Comparison of ENCODE assay signal across 11 cellular contexts in genomic region chr20:63254237-63254535, GRCh38. TPM values are rescaled to one million over a fixed set of nuclear protein-coding genes. Genes with fewer than 3 reads are reported as not detected.
DNase-seq lines count a peak whose midpoint lies in the region; ATAC-seq and TF ChIP-seq lines count a peak whose summit lies in the region.
"Had no signal": no experiment of that assay in that cellular context is flagged by ENCODE, and none has a peak within 500 bp of the region (broad histone marks: within the 10 kb centered on the region; RNA-seq: fewer than 3 reads in every experiment).

TSS of gene NKAIN4 (minus strand) at chr20:63254463. CDS start at chr20:63254450, 13 bp downstream.

- intact Hi-C loops in left ventricle myocardium superior (cut with micrococcal nuclease): no loop called here

- DNase-seq in cardiac muscle cell (ENCODE audit: low read depth in 1 of 2, low spot score in 1 of 2) (no peak), left ventricle myocardium superior (no peak), tibial nerve (ENCODE audit: low spot score in 2 of 2) (no peak), HFFc6 (no peak), EL (no peak)
- no peak for DNase-seq in effector memory CD8-positive, alpha-beta T cell
- no peak for DNase-seq in naive thymus-derived CD8-positive, alpha-beta T cell
- DNase-seq: Kasumi-1, NCI-H345 had no signal

- H3K4me1 Mint-ChIP-seq in effector memory CD8-positive, alpha-beta T cell (ENCODE audit: low read depth in 2 of 2): peaks cover 4 to 12% of the 10 kb centered on the region in 2 donors
- H3K4me1 Mint-ChIP-seq in naive thymus-derived CD8-positive, alpha-beta T cell: peaks cover 2 to 24% (median 11%) of the 10 kb centered on the region in 4 donors
- no peaks in the 10 kb centered on the region for H3K4me1 Mint-ChIP-seq in HFFc6 (ENCODE audit: low read depth)

- no peaks in the 10 kb centered on the region for H3K9me3 ChIP-seq in cardiac muscle cell (ENCODE audit: low read depth)
- H3K9me3 ChIP-seq in tibial nerve: no peaks in the 10 kb centered on the region

- TF ChIP-seq CTCF in cardiac muscle cell (IDR thresholded peaks at IDR 0.05; ENCODE audit: low read depth, low read length) (no peak), tibial nerve (IDR thresholded peaks at IDR 0.05) (no peak), HFFc6 (IDR thresholded peaks at IDR 0.05) (no peak)

- POLR2A ChIA-PET in naive thymus-derived CD8-positive, alpha-beta T cell (lab: Charles Lee): no interaction called here

- no peak within 1 kb of the TSS for H3K27ac ChIP-seq in cardiac muscle cell
- H3K27ac ChIP-seq in tibial nerve: peak within 1 kb of the TSS in 3 of 4 donors; percentile 12 to 63 (median 43)

- H3K4me3 ChIP-seq in cardiac muscle cell: peak within 1 kb of the TSS; percentile 4
- peak within 1 kb of the TSS; percentile 22 to 55 (median 23) for H3K4me3 ChIP-seq in tibial nerve

- ATAC-seq in left ventricle myocardium superior (no peak), HG03159 (IDR thresholded peaks at IDR 0.05; ENCODE audit: unreplicated experiment) (no peak)
- no peak for ATAC-seq in effector memory CD8-positive, alpha-beta T cell (replicated peaks)
- ATAC-seq in naive thymus-derived CD8-positive, alpha-beta T cell: no peak

- H3K27me3 ChIP-seq in cardiac muscle cell (peaks cover 64% of the 10 kb centered on the region), tibial nerve (peaks cover 0 to 74% of the 10 kb centered on the region in 2 donors)

- H3K36me3 ChIP-seq in cardiac muscle cell (no peaks in the 10 kb centered on the region), tibial nerve (no peaks in the 10 kb centered on the region)

- H3K4me1 ChIP-seq in cardiac muscle cell (ENCODE audit: low read depth) (no peaks in the 10 kb centered on the region), tibial nerve (peaks cover 0 to 33% (median 8%) of the 10 kb centered on the region in 4 donors)

- H3K27me3 Mint-ChIP-seq in effector memory CD8-positive, alpha-beta T cell: peaks cover 67 to 91% of the 10 kb centered on the region in 2 donors
- H3K27me3 Mint-ChIP-seq in naive thymus-derived CD8-positive, alpha-beta T cell: peaks cover 21 to 68% (median 37%) of the 10 kb centered on the region in 5 donors
- peaks cover 50% of the 10 kb centered on the region for H3K27me3 Mint-ChIP-seq in HFFc6 (ENCODE audit: insufficient read depth)

- H3K9me3 Mint-ChIP-seq in effector memory CD8-positive, alpha-beta T cell: no peaks in the 10 kb centered on the region
- no peaks in the 10 kb centered on the region for H3K9me3 Mint-ChIP-seq in naive thymus-derived CD8-positive, alpha-beta T cell
- no peaks in the 10 kb centered on the region for H3K9me3 Mint-ChIP-seq in HFFc6
- H3K9me3 Mint-ChIP-seq: activated naive CD4-positive, alpha-beta T cell treated with anti-CD3 and anti-CD28 coated beads, Interleukin-2, amount 50 U/mL, for 72 hours had no signal

- H3K4me3 Mint-ChIP-seq in effector memory CD8-positive, alpha-beta T cell: peak within 1 kb of the TSS; percentile 18 to 48
- peak within 1 kb of the TSS; percentile 48 to 79 (median 62) for H3K4me3 Mint-ChIP-seq in naive thymus-derived CD8-positive, alpha-beta T cell
- H3K4me3 Mint-ChIP-seq in HFFc6: no peak within 1 kb of the TSS

- 1% methylated on average over 23 to 29 of the region's 39 CpGs for WGBS in tibial nerve, 2 donors

- no peak for TF ChIP-seq POLR2A in tibial nerve (IDR thresholded peaks at IDR 0.05)

- H3K36me3 Mint-ChIP-seq in effector memory CD8-positive, alpha-beta T cell (ENCODE audit: insufficient read depth): no peaks in the 10 kb centered on the region
- peaks cover 0 to 2% (median 0%) of the 10 kb centered on the region in 3 donors for H3K36me3 Mint-ChIP-seq in naive thymus-derived CD8-positive, alpha-beta T cell
- H3K36me3 Mint-ChIP-seq in HFFc6 (ENCODE audit: low read depth): no peaks in the 10 kb centered on the region
- H3K36me3 Mint-ChIP-seq: activated naive CD4-positive, alpha-beta T cell treated with anti-CD3 and anti-CD28 coated beads, Interleukin-2, amount 50 U/mL, for 72 hours had no signal

- H3K27ac Mint-ChIP-seq in effector memory CD8-positive, alpha-beta T cell: no peak within 1 kb of the TSS
- H3K27ac Mint-ChIP-seq in naive thymus-derived CD8-positive, alpha-beta T cell: no peak within 1 kb of the TSS
- H3K27ac Mint-ChIP-seq in HFFc6: no peak within 1 kb of the TSS
- H3K27ac Mint-ChIP-seq: activated naive CD4-positive, alpha-beta T cell treated with anti-CD3 and anti-CD28 coated beads, Interleukin-2, amount 50 U/mL, for 72 hours had no signal

- TF ChIP-seq EP300 in tibial nerve (IDR thresholded peaks at IDR 0.05): no peak

RNA-seq across cellular contexts. Expression of gene NKAIN4, which starts in this region (rescaled TPM):
- total RNA-seq in cardiac muscle cell: 1.1 TPM in 1 of 2 replicates, not detected in the other
- 0.44 TPM in 1 of 2 replicates, not detected in the other for polyA plus RNA-seq in cardiac muscle cell
- not detected for total RNA-seq in left ventricle myocardium superior
- total RNA-seq in naive thymus-derived CD8-positive, alpha-beta T cell: not detected
- not detected for polyA plus RNA-seq in naive thymus-derived CD8-positive, alpha-beta T cell
- 1 to 10 TPM; 1.2 to 7.2 (median 3.1) TPM for total RNA-seq in tibial nerve
- total RNA-seq in HFFc6 (2021; fragmentation: NEBNext Ultra II Directional; extraction: Animal tissue kit (Norgen Biotek cat#: 25700)): not detected
- total RNA-seq: activated naive CD4-positive, alpha-beta T cell treated with anti-CD3 and anti-CD28 coated beads, Interleukin-2, amount 50 U/mL, for 72 hours had no signal
